In the genomic region with DNA sequence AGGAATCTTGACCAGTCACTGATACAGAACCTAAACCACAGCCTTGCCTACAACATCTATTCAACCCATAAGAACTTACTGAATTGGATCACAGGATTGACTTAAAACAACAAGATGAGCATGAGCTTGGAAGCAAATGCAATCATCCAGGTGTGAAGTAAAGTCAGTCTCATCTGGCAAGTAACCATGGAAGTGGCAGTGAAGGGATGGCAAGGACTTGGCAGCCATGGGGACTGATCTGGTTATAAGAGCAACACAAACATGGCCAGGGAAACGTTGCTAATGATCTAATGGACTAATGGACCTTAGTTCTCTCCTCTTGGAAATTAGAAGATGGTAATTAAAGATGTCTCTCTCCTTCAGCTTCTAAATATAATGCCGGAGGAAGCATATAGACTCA, we compare ENCODE assay signal across 23 cellular contexts.
"Had no signal": no experiment of that assay in that cellular context is flagged by ENCODE, and none has a peak within 500 bp of the region (broad histone marks: within the 10 kb centered on the region; RNA-seq: fewer than 3 reads in every experiment).

No MANE protein-coding gene starts in this region.

- H3K36me3 ChIP-seq: brain microvascular endothelial cell, gastrocnemius medialis, heart left ventricle, ovary, right lobe of liver, upper lobe of left lung, WERI-Rb-1 had no signal

- DNase-seq: activated CD4-positive, alpha-beta memory T cell treated with anti-CD3 and anti-CD28 coated beads, Interleukin-2, amount 10 ng/mL, durations not matched to agents 7 days and 5 days; activated CD4-positive, alpha-beta T cell treated with anti-CD3 and anti-CD28 coated beads for 36 hours; activated CD8-positive, alpha-beta memory T cell treated with anti-CD3 and anti-CD28 coated beads, Interleukin-2, amount 10 ng/mL, durations not matched to agents 7 days and 5 days; activated naive CD4-positive, alpha-beta T cell treated with Interleukin-2 at 50 U/mL for 16 hours; activated T-cell treated with anti-CD3 and anti-CD28 coated beads, Interleukin-2, amount 50 U/mL, for 1 hour; aorta; brain microvascular endothelial cell; central memory CD4-positive, alpha-beta T cell; dorsolateral prefrontal cortex; gastrocnemius medialis; heart left ventricle; left ventricle myocardium superior; ovary; right lobe of liver; small intestine; stimulated activated CD4-positive, alpha-beta T cell treated with anti-CD3 and anti-CD28 coated beads, Interleukin-4, amount 100 ng/mL, for 1 hour; SW 1271; T-helper 2 cell; testis; upper lobe of left lung; WERI-Rb-1 had no signal

- H3K27me3 Mint-ChIP-seq: activated CD4-positive, alpha-beta memory T cell treated with anti-CD3 and anti-CD28 coated beads, Interleukin-2, amount 10 ng/mL, durations not matched to agents 7 days and 5 days; activated CD4-positive, alpha-beta T cell treated with anti-CD3 and anti-CD28 coated beads for 36 hours; activated CD8-positive, alpha-beta memory T cell treated with anti-CD3 and anti-CD28 coated beads, Interleukin-2, amount 10 ng/mL, durations not matched to agents 7 days and 5 days; activated T-helper 17 cell treated with anti-CD3 and anti-CD28 coated beads, Interleukin-2, amount 50 U/mL, for 72 hours had no signal

- H3K4me1 ChIP-seq: right lobe of liver, testis had no signal

- H3K4me3 ChIP-seq: dorsolateral prefrontal cortex, gastrocnemius medialis, heart left ventricle, ovary, right lobe of liver, testis, upper lobe of left lung had no signal

- H3K9me3 Mint-ChIP-seq: activated T-helper 17 cell treated with anti-CD3 and anti-CD28 coated beads, Interleukin-2, amount 50 U/mL, for 72 hours had no signal

- H3K4me3 Mint-ChIP-seq: activated CD4-positive, alpha-beta memory T cell treated with anti-CD3 and anti-CD28 coated beads, Interleukin-2, amount 10 ng/mL, durations not matched to agents 7 days and 5 days; activated CD4-positive, alpha-beta T cell treated with anti-CD3 and anti-CD28 coated beads for 36 hours; activated CD8-positive, alpha-beta memory T cell treated with anti-CD3 and anti-CD28 coated beads, Interleukin-2, amount 10 ng/mL, durations not matched to agents 7 days and 5 days; activated T-helper 17 cell treated with anti-CD3 and anti-CD28 coated beads, Interleukin-2, amount 50 U/mL, for 72 hours had no signal

- H3K9me3 ChIP-seq: gastrocnemius medialis, heart left ventricle, ovary, right lobe of liver, testis, upper lobe of left lung had no signal

- ATAC-seq: activated CD4-positive, alpha-beta T cell treated with anti-CD3 and anti-CD28 coated beads for 36 hours; activated CD8-positive, alpha-beta memory T cell treated with anti-CD3 and anti-CD28 coated beads, Interleukin-2, amount 10 ng/mL, durations not matched to agents 7 days and 5 days; activated T-helper 17 cell treated with anti-CD3 and anti-CD28 coated beads, Interleukin-2, amount 50 U/mL, for 72 hours; esophagus mucosa; gastrocnemius medialis; heart left ventricle; left ventricle myocardium superior; right lobe of liver had no signal

- H3K27ac ChIP-seq: brain microvascular endothelial cell, dorsolateral prefrontal cortex, gastrocnemius medialis, heart left ventricle, ovary, right lobe of liver, testis, upper lobe of left lung, WERI-Rb-1 had no signal

- H3K27ac Mint-ChIP-seq: activated CD4-positive, alpha-beta memory T cell treated with anti-CD3 and anti-CD28 coated beads, Interleukin-2, amount 10 ng/mL, durations not matched to agents 7 days and 5 days; activated CD4-positive, alpha-beta T cell treated with anti-CD3 and anti-CD28 coated beads for 36 hours; activated CD8-positive, alpha-beta memory T cell treated with anti-CD3 and anti-CD28 coated beads, Interleukin-2, amount 10 ng/mL, durations not matched to agents 7 days and 5 days; activated T-helper 17 cell treated with anti-CD3 and anti-CD28 coated beads, Interleukin-2, amount 50 U/mL, for 72 hours had no signal

- H3K27me3 ChIP-seq: brain microvascular endothelial cell, gastrocnemius medialis, heart left ventricle, ovary, right lobe of liver, testis, upper lobe of left lung had no signal
